Comparison of ENCODE assay signal across 1 cellular context in the genomic region with DNA sequence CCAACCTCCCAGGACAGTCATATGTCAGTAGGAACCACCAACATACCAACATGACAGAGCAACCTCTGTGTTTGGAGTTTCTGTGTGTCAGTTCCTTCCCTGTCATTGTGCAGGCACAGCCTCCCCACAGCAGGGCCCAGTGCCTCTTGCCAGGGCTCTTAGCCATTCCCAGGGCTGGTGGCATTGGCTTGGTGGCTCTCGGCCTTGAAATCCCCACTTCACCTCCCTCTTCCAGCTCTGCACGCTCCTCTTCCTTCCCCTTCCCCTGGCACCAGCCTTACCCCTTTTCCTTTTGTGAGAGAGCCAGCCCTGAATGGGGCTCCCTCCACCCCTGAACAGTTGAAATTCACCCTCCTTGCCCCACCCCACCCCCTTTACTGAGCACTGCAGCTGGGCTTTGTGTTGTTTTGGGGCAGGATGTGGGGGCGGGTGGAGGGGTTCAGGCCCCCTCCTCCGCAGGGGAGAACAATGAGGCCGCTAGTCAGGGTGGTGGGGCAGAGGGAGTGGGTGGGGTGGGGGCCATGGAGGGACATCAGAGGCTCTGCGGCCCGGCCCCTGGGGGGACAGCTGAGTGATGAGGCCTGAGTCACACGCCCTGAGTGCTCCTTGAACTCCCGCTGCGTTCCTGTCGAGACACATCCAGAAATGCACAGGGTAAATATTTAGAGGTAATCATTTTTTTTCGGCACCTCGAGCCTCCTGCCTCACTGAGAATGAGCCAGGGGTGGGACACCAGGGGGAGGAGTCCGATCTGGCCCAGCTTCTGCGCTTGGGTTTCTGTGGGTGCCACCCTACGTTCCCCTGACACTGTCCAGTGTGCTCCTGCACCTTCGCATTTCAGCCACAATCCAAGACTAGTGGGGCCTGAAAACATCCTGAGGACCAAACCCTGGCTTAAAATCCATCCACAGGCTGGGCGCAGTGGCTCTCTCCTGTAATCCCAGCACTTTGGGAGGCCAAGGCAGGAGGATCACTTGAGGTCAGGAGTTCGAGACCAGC.
TF ChIP-seq lines count a peak whose summit lies in the region.

No MANE protein-coding gene starts in this region.

TF ChIP-seq in HEK293, 187 proteins besides CTCF, POLR2A, EP300 and RAD21 (continued from another document):
- TF ChIP-seq PBX3 (CRISPR knock-in tag; IDR thresholded peaks at IDR 0.05) (no peak), SP7 (tag by site-specific recombination; IDR thresholded peaks at IDR 0.05) (peak; percentile 77), ZNF629 (tag by site-specific recombination; IDR thresholded peaks at IDR 0.05) (peak; percentile 79), ZNF501 (tag by site-specific recombination; IDR thresholded peaks at IDR 0.05) (no peak)
